ENCODE assay signal across 8 cellular contexts in genomic region chr1:156114101-156114918, GRCh38. TPM values are rescaled to one million over a fixed set of nuclear protein-coding genes. Genes with fewer than 3 reads are reported as not detected.
A peak's percentile ranks its signal among the peaks of the same experiment; 100 is the strongest.
DNase-seq lines count a peak whose midpoint lies in the region; ATAC-seq and TF ChIP-seq lines count a peak whose summit lies in the region.

Gene LMNA, plus strand, starts transcription at chr1:156114711. Its CDS starts 208 bp downstream, at chr1:156114919.

- peak within 1 kb of the TSS; percentile 0; the same call in 1 of the 2 replicates for H3K4me2 ChIP-seq in OCI-LY3 (ENCODE audit: low read length)

- H3K27me3 ChIP-seq in OCI-LY3 (ENCODE audit: low read depth, low read length), result peaks cover 49% of the 10 kb centered on the region
- peaks cover 55% of the 10 kb centered on the region for H3K27me3 ChIP-seq in mononuclear cell (ENCODE audit: insufficient read depth, low read length)

- no peak within 1 kb of the TSS for H3K27ac ChIP-seq in OCI-LY3 (ENCODE audit: low read length)

- H3K27ac Mint-ChIP-seq in CD14-positive monocyte, result peak within 1 kb of the TSS; percentile 64 to 94 (median 89)

- H4K20me1 ChIP-seq in OCI-LY3 (ENCODE audit: insufficient read depth, low read length), result no peaks in the 10 kb centered on the region

- intact Hi-C loops in CD14-positive monocyte (cut with micrococcal nuclease), result loop anchor here in 1 of 2 donors (1.0 kb wide), 1 partner anchor 8 kb away; no protein-coding TSS in a partner anchor

- H2AFZ ChIP-seq in OCI-LY3 (ENCODE audit: low read depth, low read length), result no peak within 1 kb of the TSS

- H3K79me2 ChIP-seq in OCI-LY3 (ENCODE audit: low read length), result no peaks in the 10 kb centered on the region

- peaks cover 97 to 100% (median 98%) of the 10 kb centered on the region in 3 donors for H3K27me3 Mint-ChIP-seq in CD14-positive monocyte (ENCODE audit: low read depth in 3 of 3)

- ATAC-seq in GM19455 (IDR thresholded peaks at IDR 0.05; ENCODE audit: unreplicated experiment), result peak; percentile 83

- TF ChIP-seq CTCF in CD14-positive monocyte (IDR thresholded peaks at IDR 0.05), result no peak
- no peak for TF ChIP-seq CTCF in OCI-LY3 (IDR thresholded peaks at IDR 0.05; ENCODE audit: low read depth, low read length)
- no peak for TF ChIP-seq CTCF in epithelial cell of esophagus (IDR thresholded peaks at IDR 0.05; ENCODE audit: insufficient read depth, low read depth, low read length, missing control alignments)

- H3K36me3 Mint-ChIP-seq in CD14-positive monocyte, result peaks cover 8 to 21% of the 10 kb centered on the region in 2 donors

- H3K4me3 ChIP-seq in OCI-LY3 (ENCODE audit: low read length), result no peak within 1 kb of the TSS
- peak within 1 kb of the TSS; percentile 99 for H3K4me3 ChIP-seq in epithelial cell of esophagus (ENCODE audit: low read length)
- peak within 1 kb of the TSS; percentile 59 for H3K4me3 ChIP-seq in mononuclear cell (ENCODE audit: low read length)

- H3K4me1 ChIP-seq in OCI-LY3 (ENCODE audit: low read length) (peaks cover under 1% of the 10 kb centered on the region; the same call in 1 of the 2 replicates), mononuclear cell (ENCODE audit: insufficient read depth, low read length) (peaks cover 25% of the 10 kb centered on the region)

- DNase-seq in CD14-positive monocyte (ENCODE audit: low spot score) (peak; percentile 97), HT1080 (ENCODE audit: low read depth) (peak; percentile 99), activated T-cell treated with anti-CD3 and anti-CD28 coated beads for 24 hours (ENCODE audit: low read depth) (peak; percentile 66), epithelial cell of esophagus (ENCODE audit: low read depth) (peak; percentile 98)
- DNase-seq in stimulated activated CD8-positive, alpha-beta memory T cell treated with anti-CD3 and anti-CD28 coated beads, Interleukin-4, amount 100 ng/mL, for 48 hours, result peak; percentile 84

- H3K4me1 Mint-ChIP-seq in CD14-positive monocyte, result peaks cover 32% of the 10 kb centered on the region

- no peaks in the 10 kb centered on the region for H3K36me3 ChIP-seq in OCI-LY3 (replicated peaks; ENCODE audit: low read depth, low read length)

- H3K9me3 Mint-ChIP-seq in CD14-positive monocyte, result peaks cover 0 to 40% (median 17%) of the 10 kb centered on the region in 7 donors

- peak within 1 kb of the TSS; percentile 89 to 95 for H3K4me3 Mint-ChIP-seq in CD14-positive monocyte

- no peak within 1 kb of the TSS for H3K9ac ChIP-seq in OCI-LY3 (ENCODE audit: low read length)

- H3K9me3 ChIP-seq in OCI-LY3 (ENCODE audit: insufficient read depth, low read length) (no peaks in the 10 kb centered on the region), mononuclear cell (ENCODE audit: low read depth, low read length) (no peaks in the 10 kb centered on the region)

RNA-seq across cellular contexts. Expression of gene LMNA, which starts in this region (rescaled TPM):
- 10 to 100 TPM; 16.5 to 24.7 TPM for polyA plus RNA-seq in CD14-positive monocyte
- 835 and 846 TPM in 2 replicates for total RNA-seq in HT1080 (2014; rRNA removed; shearing (Covaris generic))
- 456 and 481 TPM in 2 replicates for polyA plus RNA-seq in HT1080 (2015; cell fraction: cytosol; rRNA removed)
- 1,205 and 1,213 TPM in 2 replicates for polyA plus RNA-seq in HT1080 (2015; cell fraction: nucleus; rRNA removed)
- 110 TPM for total RNA-seq in mononuclear cell
